Comparison of ENCODE assay signal across 8 cellular contexts in genomic region chr6:119349041-119349340, GRCh38. TPM values are rescaled to one million over a fixed set of nuclear protein-coding genes. Genes with fewer than 3 reads are reported as not detected.
DNase-seq lines count a peak whose midpoint lies in the region; ATAC-seq and TF ChIP-seq lines count a peak whose summit lies in the region.

No MANE protein-coding gene starts in this region.

- peak overlapping the region; percentile 99 for H3K4me3 ChIP-seq in GM12865 (ENCODE audit: low read depth, low read length)
- H3K4me3 ChIP-seq in HFF-Myc (replicated peaks; ENCODE audit: low read depth, low read length) = peak overlapping the region; percentile 79
- H3K4me3 ChIP-seq in WI38 (ENCODE audit: low read depth, low read length) = peak overlapping the region; percentile 76
- H3K4me3 ChIP-seq in heart right ventricle = peak overlapping the region; percentile 81 to 99 (median 94)
- peak overlapping the region; percentile 84 to 98 (median 92) for H3K4me3 ChIP-seq in sigmoid colon

- ATAC-seq in heart right ventricle (peak; percentile 2 to 56 (median 7)), GM21367 (IDR thresholded peaks at IDR 0.05; ENCODE audit: unreplicated experiment) (no peak)

- TF ChIP-seq CTCF in GM12865 (IDR thresholded peaks at IDR 0.05; ENCODE audit: insufficient read depth, low read depth, low read length, missing control alignments) (no peak), HFF-Myc (IDR thresholded peaks at IDR 0.05; ENCODE audit: low read depth, low read length, missing control alignments) (no peak), WI38 (IDR thresholded peaks at IDR 0.05; ENCODE audit: low read depth, low read length) (no peak), heart right ventricle (IDR thresholded peaks at IDR 0.05) (no peak), sigmoid colon (IDR thresholded peaks at IDR 0.05) (no peak)

- H3K36me3 ChIP-seq in heart right ventricle = peaks cover 0 to 9% (median 0%) of the 10 kb centered on the region in 9 donors
- no peaks in the 10 kb centered on the region for H3K36me3 ChIP-seq in sigmoid colon

- intact Hi-C loops in heart right ventricle (cut with DNase I) = loop anchor here in 7 of 10 donors (5.0 to 10.0 kb wide), 5 partner anchors 107 to 204 kb away; no protein-coding TSS in a partner anchor
- intact Hi-C loops in sigmoid colon (cut with DNase I) = loop anchor here (5.0 to 10.0 kb wide), 4 partner anchors 192 to 457 kb away; partner anchors contain the start of genes ASF1A and FAM184A

- no peak for TF ChIP-seq EP300 in sigmoid colon (IDR thresholded peaks at IDR 0.05)

- WGBS in heart right ventricle, 2 donors = 0 to 1% methylated on average over 32 to 34 of the region's 34 CpGs
- 0% methylated on average over 34 of the region's 34 CpGs for WGBS in sigmoid colon, 2 donors

- no peak for DNase-seq in GM12865 (ENCODE audit: low read depth)
- DNase-seq in HFF-Myc (ENCODE audit: extremely low read depth, low read depth) = no peak
- no peak for DNase-seq in heart right ventricle
- DNase-seq in sigmoid colon = no peak
- no peak for DNase-seq in NCI-H1048 (lab: John Stamatoyannopoulos, UW)
- DNase-seq in RKO (ENCODE audit: low spot score) = no peak

- no peaks in the 10 kb centered on the region for H3K9me3 ChIP-seq in heart right ventricle
- H3K9me3 ChIP-seq in sigmoid colon = no peaks in the 10 kb centered on the region

- no peak for TF ChIP-seq POLR2A in sigmoid colon (IDR thresholded peaks at IDR 0.05)

- H3K27ac ChIP-seq in heart right ventricle (peak overlapping the region; percentile 88 to 99 (median 97)), sigmoid colon (peak overlapping the region; percentile 94 to 99 (median 98))

- H3K4me1 ChIP-seq in heart right ventricle (peaks cover 0 to 72% (median 37%) of the 10 kb centered on the region in 9 donors), sigmoid colon (peaks cover 0 to 64% (median 41%) of the 10 kb centered on the region in 4 donors)

- no peaks in the 10 kb centered on the region for H3K27me3 ChIP-seq in heart right ventricle
- H3K27me3 ChIP-seq in sigmoid colon = no peaks in the 10 kb centered on the region

RNA-seq across cellular contexts. Expression of gene MAN1A1, which starts 0.6 kb away (rescaled TPM):
- 10 to 100 TPM in 6 of 10 donors, 1 to 10 TPM in 4; 6.2 to 22.0 (median 11.7) TPM for total RNA-seq in heart right ventricle
- polyA plus RNA-seq in heart right ventricle = 1 to 10 TPM; 6.6 to 8.9 TPM
- total RNA-seq in sigmoid colon = 100 to 1,000 TPM in 3 of 4 donors, 10 to 100 TPM in 1; 81.9 to 143 (median 107) TPM
- 10 to 100 TPM; 10.2 to 25.7 (median 10.8) TPM for polyA plus RNA-seq in sigmoid colon
